Comparison of ENCODE assay signal across 20 cellular contexts in genomic region chr7:107388604-107389003, GRCh38.
"Had no signal": no experiment of that assay in that cellular context is flagged by ENCODE, and none has a peak within 500 bp of the region (broad histone marks: within the 10 kb centered on the region; RNA-seq: fewer than 3 reads in every experiment).

No MANE protein-coding gene starts in this region.

- H3K9me3 ChIP-seq: gastrocnemius medialis, pancreas, stomach, thyroid gland, upper lobe of left lung had no signal

- H3K36me3 ChIP-seq: gastrocnemius medialis, heart right ventricle, pancreas, stomach, thyroid gland, upper lobe of left lung had no signal

- H3K27me3 Mint-ChIP-seq: progenitor cell of endocrine pancreas had no signal

- H3K27me3 ChIP-seq: gastrocnemius medialis, heart right ventricle, pancreas, stomach, thyroid gland, upper lobe of left lung had no signal

- H3K4me3 ChIP-seq: gastrocnemius medialis, heart right ventricle, pancreas, stomach, thyroid gland, upper lobe of left lung had no signal

- DNase-seq: effector memory CD4-positive, alpha-beta T cell; gastrocnemius medialis; heart right ventricle; islet precursor cell; mammary epithelial cell; natural killer cell; pancreas; right cardiac atrium; small intestine; stimulated activated CD4-positive, alpha-beta T cell treated with anti-CD3 and anti-CD28 coated beads, Interleukin-12 subunit alpha, Interleukin-12 subunit beta, amount 100 ng/mL, for 4 hours; stimulated activated naive CD4-positive, alpha-beta T cell; stomach; substantia nigra; thyroid gland; upper lobe of left lung had no signal

- H3K4me1 ChIP-seq: pancreas had no signal

- H3K27ac ChIP-seq: gastrocnemius medialis, pancreas, stomach, thyroid gland, upper lobe of left lung had no signal

- H3K36me3 Mint-ChIP-seq: mesothelial cell of epicardium, natural killer cell had no signal

- H3K4me3 Mint-ChIP-seq: mesothelial cell of epicardium, natural killer cell, neural crest cell had no signal

- ATAC-seq: esophagus mucosa, gastrocnemius medialis, heart right ventricle, left lobe of liver, natural killer cell, pancreas, right cardiac atrium had no signal

- H3K9me3 Mint-ChIP-seq: mesothelial cell of epicardium, natural killer cell, neural crest cell had no signal

- H3K27ac Mint-ChIP-seq: progenitor cell of endocrine pancreas had no signal
